ENCODE assay signal across 16 cellular contexts in genomic region chr17:34252890-34253525, GRCh38. TPM values are rescaled to one million over a fixed set of nuclear protein-coding genes. Genes with fewer than 3 reads are reported as not detected.
DNase-seq lines count a peak whose midpoint lies in the region; ATAC-seq and TF ChIP-seq lines count a peak whose summit lies in the region.
"Had no signal": no experiment of that assay in that cellular context is flagged by ENCODE, and none has a peak within 500 bp of the region (broad histone marks: within the 10 kb centered on the region; RNA-seq: fewer than 3 reads in every experiment).

No MANE protein-coding gene starts in this region.

- H3K4me3 ChIP-seq in GM23248 (peak overlapping the region; percentile 78), body of pancreas (no peak overlapping the region), right lobe of liver (no peak overlapping the region), stomach (no peak overlapping the region), HAP-1 (no peak overlapping the region)

- TF ChIP-seq EP300 in stomach (IDR thresholded peaks at IDR 0.05), result no peak

- DNase-seq in GM23248 (peak; percentile 80), body of pancreas (no peak), right lobe of liver (no peak), stomach (no peak), NCI-H1436 treated with DMSO at 0.1 percent for 48 hours (lab: John Stamatoyannopoulos, UW) (no peak), NCI-H1436 (lab: John Stamatoyannopoulos, UW) (no peak), ureter (ENCODE audit: low spot score) (no peak), HAP-1 (ENCODE audit: low spot score in 2 of 2) (no peak)
- DNase-seq: activated CD4-positive, CD25-positive, alpha-beta regulatory T cell; activated gamma-delta T cell treated with Interleukin-2 at 50 U/mL for 16 hours; Karpas-422; nephron progenitor cell; SIG-M5; stimulated activated CD4-positive, alpha-beta T cell treated with anti-CD3 and anti-CD28 coated beads, Interleukin-2, amount 100 ng/mL, for 48 hours had no signal

- no peaks in the 10 kb centered on the region for H3K9me3 ChIP-seq in GM23248 (ENCODE audit: low read depth)
- no peaks in the 10 kb centered on the region for H3K9me3 ChIP-seq in body of pancreas
- no peaks in the 10 kb centered on the region for H3K9me3 ChIP-seq in right lobe of liver
- no peaks in the 10 kb centered on the region for H3K9me3 ChIP-seq in stomach
- no peaks in the 10 kb centered on the region for H3K9me3 ChIP-seq in HAP-1

- H4K20me1 ChIP-seq in GM23248 (ENCODE audit: insufficient read depth), result no peaks in the 10 kb centered on the region

- 28 to 35% methylated on average over 3 of the region's 3 CpGs for WGBS in GM23248 (ENCODE audit: low coverage in 1 of 2, low lambda C conversion rate in 2 of 2, missing lambda C conversion rate in 2 of 2), 2 experiments
- 52 to 56% methylated on average over 3 of the region's 3 CpGs for WGBS in body of pancreas, 2 donors
- WGBS in right lobe of liver (ENCODE audit: insufficient coverage, low coverage, low lambda C conversion rate, missing lambda C conversion rate), result 56% methylated on average over 3 of the region's 3 CpGs
- WGBS in stomach, 5 donors, result 55 to 72% (median 68%) methylated on average over 3 of the region's 3 CpGs

- peak overlapping the region; percentile 65 for H3K9ac ChIP-seq in GM23248

- H3K4me2 ChIP-seq in GM23248 (ENCODE audit: unreplicated experiment), result peak overlapping the region; percentile 77

- peaks cover 72% of the 10 kb centered on the region for H3K4me1 ChIP-seq in GM23248 (ENCODE audit: insufficient read depth)
- H3K4me1 ChIP-seq in body of pancreas, result peaks cover 75% of the 10 kb centered on the region
- H3K4me1 ChIP-seq in right lobe of liver, result peaks cover 0 to 22% (median 4%) of the 10 kb centered on the region in 4 donors
- H3K4me1 ChIP-seq in stomach, result peaks cover 23 to 82% (median 67%) of the 10 kb centered on the region in 4 donors
- H3K4me1 ChIP-seq in HAP-1, result peaks cover 22% of the 10 kb centered on the region

- peak overlapping the region; percentile 95 for H3K27ac ChIP-seq in GM23248
- H3K27ac ChIP-seq in body of pancreas, result peak overlapping the region; percentile 68 to 86 (median 82)
- H3K27ac ChIP-seq in right lobe of liver, result peak overlapping the region; percentile 26 to 43 (median 26)
- peak overlapping the region; percentile 36 to 87 (median 84) for H3K27ac ChIP-seq in stomach

- TF ChIP-seq CTCF in body of pancreas (IDR thresholded peaks at IDR 0.05), result no peak
- no peak for TF ChIP-seq CTCF in right lobe of liver (IDR thresholded peaks at IDR 0.05)
- TF ChIP-seq CTCF in stomach (IDR thresholded peaks at IDR 0.05), result no peak

- no peak for ATAC-seq in body of pancreas
- no peak for ATAC-seq in right lobe of liver

- in situ Hi-C loops in GM23248 (cut with MboI) (no loop called here), HAP-1 (cut with MboI; ENCODE audit: low sequenced_read_pairs) (no loop called here)

- no peaks in the 10 kb centered on the region for H3K79me2 ChIP-seq in GM23248 (ENCODE audit: insufficient read depth)

- H2AFZ ChIP-seq in GM23248, result 0 out of 2 replicates have a peak overlapping the region, but pooled peaks have one; percentile 10

- TF ChIP-seq POLR2A in body of pancreas (IDR thresholded peaks at IDR 0.05) (no peak), right lobe of liver (IDR thresholded peaks at IDR 0.05) (no peak), stomach (IDR thresholded peaks at IDR 0.05) (no peak)

- no peaks in the 10 kb centered on the region for H3K27me3 ChIP-seq in GM23248 (replicated peaks; ENCODE audit: insufficient read depth)
- no peaks in the 10 kb centered on the region for H3K27me3 ChIP-seq in body of pancreas
- H3K27me3 ChIP-seq in right lobe of liver, result no peaks in the 10 kb centered on the region
- peaks cover 0 to 3% (median 0%) of the 10 kb centered on the region in 3 donors for H3K27me3 ChIP-seq in stomach
- no peaks in the 10 kb centered on the region for H3K27me3 ChIP-seq in HAP-1 (ENCODE audit: low read depth)

- H3K9me2 ChIP-seq in GM23248 (ENCODE audit: insufficient read depth), result no peaks in the 10 kb centered on the region

- peaks cover 83% of the 10 kb centered on the region for H3F3A ChIP-seq in GM23248 (ENCODE audit: insufficient read depth)

- intact Hi-C loops in body of pancreas (cut with DNase I), result no loop called here
- intact Hi-C loops in right lobe of liver (cut with DNase I), result no loop called here
- intact Hi-C loops in stomach (cut with DNase I; ENCODE audit: low total_unique reads), result no loop called here

- no peaks in the 10 kb centered on the region for H3K36me3 ChIP-seq in GM23248 (ENCODE audit: low read depth)
- no peaks in the 10 kb centered on the region for H3K36me3 ChIP-seq in body of pancreas (replicated peaks in 1 of 2; ENCODE audit: insufficient read depth in 1 of 2, low read depth in 2 of 2)
- no peaks in the 10 kb centered on the region for H3K36me3 ChIP-seq in right lobe of liver
- no peaks in the 10 kb centered on the region for H3K36me3 ChIP-seq in stomach
- H3K36me3 ChIP-seq in HAP-1 (replicated peaks), result no peaks in the 10 kb centered on the region

RNA-seq across cellular contexts. Expression of gene CCL2, which starts 2.1 kb away (rescaled TPM):
- 28.3 and 33.1 TPM in 2 replicates for total RNA-seq in GM23248 (2014; rRNA removed; shearing (Covaris generic))
- polyA plus RNA-seq in GM23248 (2016; fragmentation: Nextera tagmentation; extraction: Ambion mirVana) (111 and 115 TPM in 2 replicates), stomach (100 to 1,000 TPM in 1 of 3 donors, 10 to 100 TPM in 2; 30.8 to 194 (median 81.8) TPM)
- total RNA-seq in body of pancreas (10 to 100 TPM; 34.0 to 49.8 TPM), right lobe of liver (10 to 100 TPM in 1 of 6 experiments, 1 to 10 TPM in 4, under 1 TPM in 1; 0.66 to 32.2 (median 3.8) TPM), stomach (10 to 100 TPM in 3 of 5 donors, 1 to 10 TPM in 2; 3.8 to 29.9 (median 11.1) TPM), ureter (31.7 TPM)
- total RNA-seq: NCI-H460 had no signal

RNA-seq across cellular contexts. Expression of gene CCL7, which starts 17.0 kb away (rescaled TPM):
- total RNA-seq in GM23248 (2014; rRNA removed; shearing (Covaris generic)), result 4.9 and 7.3 TPM in 2 replicates
- polyA plus RNA-seq in GM23248 (2016; fragmentation: Nextera tagmentation; extraction: Ambion mirVana) (2.4 and 2.7 TPM in 2 replicates), stomach (not detected)
- total RNA-seq in body of pancreas (not detected), right lobe of liver (not detected), stomach (not detected), ureter (not detected)
- total RNA-seq: NCI-H460 had no signal

RNA-seq across cellular contexts. Expression of gene CCL11, which starts 32.5 kb away (rescaled TPM):
- not detected in 2 replicates for total RNA-seq in GM23248 (2014; rRNA removed; shearing (Covaris generic))
- polyA plus RNA-seq in GM23248 (2016; fragmentation: Nextera tagmentation; extraction: Ambion mirVana) (not detected in 2 replicates), stomach (10 to 100 TPM in 2 of 3 donors, 1 to 10 TPM in 1; 2.0 to 80.0 (median 29.0) TPM)
- total RNA-seq in body of pancreas (not detected), right lobe of liver (under 1 TPM in 1 of 6 experiments, not detected in 5; 0.55 TPM), stomach (1 to 10 TPM in 3 of 5 donors, not detected in 2; 2.0 to 4.0 (median 2.8) TPM), ureter (not detected)
- total RNA-seq: NCI-H460, subcutaneous adipose tissue had no signal

Comparison
In these comparisons a context has a peak if more than half of its experiments do, and no peak if none do; other contexts are left out.
1. H3K27ac ChIP-seq: peak in every context shown above with its lines; median percentile 95 in GM23248; 84 in stomach; 82 in body of pancreas; 26 in right lobe of liver.